Comparison of ENCODE assay signal across 16 cellular contexts in genomic region chrX:43121637-43122036, GRCh38.
DNase-seq lines count a peak whose midpoint lies in the region; ATAC-seq and TF ChIP-seq lines count a peak whose summit lies in the region.
"Had no signal": no experiment of that assay in that cellular context is flagged by ENCODE, and none has a peak within 500 bp of the region (broad histone marks: within the 10 kb centered on the region; RNA-seq: fewer than 3 reads in every experiment).

No MANE protein-coding gene starts in this region.

- H3K4me3 ChIP-seq in NB4 (ENCODE audit: low read depth, low read length) (no peak overlapping the region), epithelial cell of proximal tubule (ENCODE audit: low read depth, low read length) (no peak overlapping the region), smooth muscle cell (no peak overlapping the region)
- H3K4me3 ChIP-seq: suprapubic skin had no signal

- H3K27me3 Mint-ChIP-seq in activated naive CD4-positive, alpha-beta T cell treated with anti-CD3 and anti-CD28 coated beads, Interleukin-2, amount 10 ng/mL, durations not matched to agents 7 days and 5 days: no peaks in the 10 kb centered on the region
- H3K27me3 Mint-ChIP-seq: activated naive CD8-positive, alpha-beta T cell; central memory CD8-positive, alpha-beta T cell had no signal

- no peak for ATAC-seq in activated naive CD4-positive, alpha-beta T cell treated with anti-CD3 and anti-CD28 coated beads, Interleukin-2, amount 50 U/mL, for 72 hours
- no peak for ATAC-seq in HG03342 (IDR thresholded peaks at IDR 0.05; ENCODE audit: unreplicated experiment)
- ATAC-seq in Right ventricle myocardium inferior: no peak
- ATAC-seq in HG02642 (IDR thresholded peaks at IDR 0.05; ENCODE audit: poor library complexity, unreplicated experiment): no peak
- ATAC-seq: left ventricle myocardium superior had no signal

- no peaks in the 10 kb centered on the region for H4K20me1 ChIP-seq in smooth muscle cell (ENCODE audit: low read depth)

- H3K36me3 ChIP-seq in smooth muscle cell (ENCODE audit: low read depth): no peaks in the 10 kb centered on the region
- H3K36me3 ChIP-seq: suprapubic skin had no signal

- CTCF ChIA-PET in activated naive CD4-positive, alpha-beta T cell treated with anti-CD3 and anti-CD28 coated beads, Interleukin-2, amount 10 ng/mL, durations not matched to agents 7 days and 5 days (lab: Charles Lee): no interaction called here

- 94% methylated on average over 1 of the region's 1 CpG for WGBS in smooth muscle cell (ENCODE audit: low lambda C conversion rate)

- H3K4me3 Mint-ChIP-seq in activated naive CD4-positive, alpha-beta T cell treated with anti-CD3 and anti-CD28 coated beads, Interleukin-2, amount 10 ng/mL, durations not matched to agents 7 days and 5 days: no peak overlapping the region
- H3K4me3 Mint-ChIP-seq: activated naive CD8-positive, alpha-beta T cell; central memory CD8-positive, alpha-beta T cell; nephron had no signal

- no peak for TF ChIP-seq CTCF in NB4 (IDR thresholded peaks at IDR 0.05; ENCODE audit: low read depth, low read length)
- peak; percentile 46 for TF ChIP-seq CTCF in epithelial cell of proximal tubule (conservative IDR thresholded peaks at IDR 0.05; ENCODE audit: low read depth, low read length)
- peak; percentile 36 for TF ChIP-seq CTCF in smooth muscle cell (IDR thresholded peaks at IDR 0.05; ENCODE audit: borderline replicate concordance, insufficient read depth, poor library complexity, severe bottlenecking)

- H3F3A ChIP-seq in smooth muscle cell (ENCODE audit: low read depth): no peaks in the 10 kb centered on the region

- H3K9ac ChIP-seq in smooth muscle cell (ENCODE audit: low read depth): no peak overlapping the region

- TF ChIP-seq POLR2A in NB4 (IDR thresholded peaks at IDR 0.05; ENCODE audit: extremely low read depth, insufficient read length): no peak

- H3K9me3 ChIP-seq in smooth muscle cell (replicated peaks; ENCODE audit: low read depth): no peaks in the 10 kb centered on the region
- H3K9me3 ChIP-seq: suprapubic skin had no signal

- H2AFZ ChIP-seq in smooth muscle cell (ENCODE audit: low read depth): no peak overlapping the region

- no peaks in the 10 kb centered on the region for H3K36me3 Mint-ChIP-seq in activated naive CD4-positive, alpha-beta T cell treated with anti-CD3 and anti-CD28 coated beads, Interleukin-2, amount 10 ng/mL, durations not matched to agents 7 days and 5 days
- no peaks in the 10 kb centered on the region for H3K36me3 Mint-ChIP-seq in activated naive CD4-positive, alpha-beta T cell treated with anti-CD3 and anti-CD28 coated beads, Interleukin-2, amount 50 U/mL, for 72 hours
- H3K36me3 Mint-ChIP-seq: activated naive CD8-positive, alpha-beta T cell had no signal

- no peak overlapping the region for H3K4me2 ChIP-seq in smooth muscle cell

- H3K79me2 ChIP-seq in smooth muscle cell (ENCODE audit: low read depth): no peaks in the 10 kb centered on the region

- no peak overlapping the region for H3K27ac ChIP-seq in smooth muscle cell (ENCODE audit: low read depth)
- H3K27ac ChIP-seq: suprapubic skin had no signal

- DNase-seq in activated naive CD4-positive, alpha-beta T cell treated with anti-CD3 and anti-CD28 coated beads, Interleukin-2, amount 10 ng/mL, durations not matched to agents 7 days and 5 days: peak; percentile 20
- DNase-seq in activated naive CD4-positive, alpha-beta T cell treated with anti-CD3 and anti-CD28 coated beads, Interleukin-2, amount 50 U/mL, for 72 hours (ENCODE audit: low spot score in 2 of 2): no peak
- DNase-seq in NB4 (ENCODE audit: low read depth) (peak; percentile 11), epithelial cell of proximal tubule (ENCODE audit: low read depth) (no peak), smooth muscle cell (lab: John Stamatoyannopoulos, UW; ENCODE audit: unreplicated experiment) (no peak), Right ventricle myocardium inferior (ENCODE audit: missing footprints) (no peak)
- DNase-seq: DMS153, left ventricle myocardium superior, NCI-H1105, retina had no signal

- intact Hi-C loops in Right ventricle myocardium inferior (cut with DNase I): no loop called here

- H3K27ac Mint-ChIP-seq in activated naive CD4-positive, alpha-beta T cell treated with anti-CD3 and anti-CD28 coated beads, Interleukin-2, amount 10 ng/mL, durations not matched to agents 7 days and 5 days: no peak overlapping the region
- no peak overlapping the region for H3K27ac Mint-ChIP-seq in activated naive CD4-positive, alpha-beta T cell treated with anti-CD3 and anti-CD28 coated beads, Interleukin-2, amount 50 U/mL, for 72 hours
- H3K27ac Mint-ChIP-seq: activated naive CD8-positive, alpha-beta T cell; nephron had no signal

- H3K4me1 Mint-ChIP-seq in activated naive CD4-positive, alpha-beta T cell treated with anti-CD3 and anti-CD28 coated beads, Interleukin-2, amount 10 ng/mL, durations not matched to agents 7 days and 5 days: no peaks in the 10 kb centered on the region
- H3K4me1 Mint-ChIP-seq: central memory CD8-positive, alpha-beta T cell; nephron had no signal

- H3K9me3 Mint-ChIP-seq in activated naive CD4-positive, alpha-beta T cell treated with anti-CD3 and anti-CD28 coated beads, Interleukin-2, amount 10 ng/mL, durations not matched to agents 7 days and 5 days: no peaks in the 10 kb centered on the region
- H3K9me3 Mint-ChIP-seq in activated naive CD4-positive, alpha-beta T cell treated with anti-CD3 and anti-CD28 coated beads, Interleukin-2, amount 50 U/mL, for 72 hours: no peaks in the 10 kb centered on the region
- H3K9me3 Mint-ChIP-seq: central memory CD8-positive, alpha-beta T cell; nephron had no signal

- no peaks in the 10 kb centered on the region for H3K27me3 ChIP-seq in smooth muscle cell (ENCODE audit: low read depth)
- H3K27me3 ChIP-seq: suprapubic skin had no signal

- H3K4me1 ChIP-seq in smooth muscle cell (ENCODE audit: low read depth): no peaks in the 10 kb centered on the region
- H3K4me1 ChIP-seq: suprapubic skin had no signal

Comparison
In these comparisons a context has a peak if more than half of its experiments do, and no peak if none do; other contexts are left out.
1. DNase-seq: peak in activated naive CD4-positive, alpha-beta T cell treated with anti-CD3 and anti-CD28 coated beads, Interleukin-2, amount 10 ng/mL, durations not matched to agents 7 days and 5 days (single experiment) and NB4 (single experiment); none in activated naive CD4-positive, alpha-beta T cell treated with anti-CD3 and anti-CD28 coated beads, Interleukin-2, amount 50 U/mL, for 72 hours (0 of 2), epithelial cell of proximal tubule (single experiment), smooth muscle cell (single experiment) and Right ventricle myocardium inferior (single experiment).